In the genomic region with DNA sequence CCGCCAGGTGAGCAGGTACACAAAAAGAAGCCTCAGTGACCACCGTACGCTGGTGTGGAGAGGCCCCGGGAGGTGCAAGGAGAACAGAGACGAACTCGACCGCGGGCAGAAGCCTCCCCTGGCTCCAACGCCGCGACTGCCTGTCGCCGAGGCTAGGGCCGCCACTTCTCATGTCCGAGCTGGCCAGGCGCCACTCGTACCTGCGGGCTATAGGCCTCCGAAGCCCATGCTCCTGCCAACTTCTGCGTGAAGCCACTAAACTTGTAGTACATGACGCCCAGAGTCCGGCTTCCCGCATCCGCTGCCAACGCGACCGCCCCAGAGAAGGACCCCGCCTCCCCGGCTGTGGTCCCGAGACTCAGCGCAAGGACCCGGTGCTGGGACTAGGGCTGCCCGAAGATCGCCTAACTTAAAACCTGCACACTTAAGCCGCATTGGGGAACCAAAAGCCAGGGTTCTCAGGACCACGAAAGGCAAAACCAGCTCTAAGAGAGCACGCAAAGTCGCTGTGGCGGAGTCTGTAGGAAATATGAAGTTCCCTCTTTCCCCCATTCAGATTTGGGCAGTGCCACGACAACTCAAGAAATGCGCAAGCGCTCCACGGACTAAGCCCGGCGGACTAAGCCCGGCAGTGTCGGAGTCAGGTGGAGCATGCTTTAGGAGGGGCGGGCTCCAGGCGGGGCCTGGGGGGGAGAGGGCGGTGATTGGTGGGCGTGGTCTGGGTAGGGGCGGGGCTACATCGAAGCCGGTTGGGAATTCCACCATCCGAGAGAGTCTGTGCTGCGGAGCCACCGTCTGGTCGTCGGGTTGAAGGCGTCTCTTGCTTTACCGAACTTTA, we compare ENCODE assay signal across 1 cellular context.
TF ChIP-seq lines count a peak whose summit lies in the region.

Gene COX7A2L (minus strand): TSS at position 328 of the 838 bp plus-strand sequence. CDS start 56 bp downstream, at position 272.

TF ChIP-seq in GM12878, 131 proteins besides CTCF, POLR2A, EP300 and RAD21 (continued from another document and continues in another):
- TF ChIP-seq NKRF (conservative IDR thresholded peaks at IDR 0.05), result peak; percentile 94
- TF ChIP-seq SUPT20H (IDR thresholded peaks at IDR 0.05; ENCODE audit: borderline replicate concordance, control insufficient read depth, low read depth, low read length), result no peak
- TF ChIP-seq, protein P1, sequence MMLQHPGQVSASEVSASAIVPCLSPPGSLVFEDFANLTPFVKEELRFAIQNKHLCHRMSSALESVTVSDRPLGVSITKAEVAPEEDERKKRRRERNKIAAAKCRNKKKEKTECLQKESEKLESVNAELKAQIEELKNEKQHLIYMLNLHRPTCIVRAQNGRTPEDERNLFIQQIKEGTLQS (IDR thresholded peaks at IDR 0.05; ENCODE audit: borderline replicate concordance, extremely low read depth, low read depth, low read length), result peak; percentile 56; the same call in 1 of the 2 replicates
- no peak for TF ChIP-seq CEBPB (IDR thresholded peaks at IDR 0.05; ENCODE audit: borderline replicate concordance in 1 of 2, low read depth in 2 of 2, low read length in 2 of 2)
- peak; percentile 29 for TF ChIP-seq E4F1 (IDR thresholded peaks at IDR 0.05; ENCODE audit: borderline replicate concordance, partially characterized antibody)
- TF ChIP-seq SIN3A (IDR thresholded peaks at IDR 0.05; ENCODE audit: low read depth, low read length), result peak; percentile 91
- peak; percentile 41; the same call in 1 of the 2 replicates for TF ChIP-seq YY1 (IDR thresholded peaks at IDR 0.05; ENCODE audit: low read depth, low read length)
- TF ChIP-seq, protein P2, sequence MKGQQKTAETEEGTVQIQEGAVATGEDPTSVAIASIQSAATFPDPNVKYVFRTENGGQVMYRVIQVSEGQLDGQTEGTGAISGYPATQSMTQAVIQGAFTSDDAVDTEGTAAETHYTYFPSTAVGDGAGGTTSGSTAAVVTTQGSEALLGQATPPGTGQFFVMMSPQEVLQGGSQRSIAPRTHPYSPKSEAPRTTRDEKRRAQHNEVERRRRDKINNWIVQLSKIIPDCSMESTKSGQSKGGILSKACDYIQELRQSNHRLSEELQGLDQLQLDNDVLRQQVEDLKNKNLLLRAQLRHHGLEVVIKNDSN (IDR thresholded peaks at IDR 0.05; ENCODE audit: borderline replicate concordance, extremely low read length, insufficient read depth, low read depth, low read length), result peak; percentile 60
- peak; percentile 41; the same call in 1 of the 2 replicates for TF ChIP-seq POLR2AphosphoS2 (IDR thresholded peaks at IDR 0.05; ENCODE audit: low read depth, low read length)
- peak; percentile 12 to 34; a peak in 1 of 4 replicates for TF ChIP-seq IKZF2 (IDR thresholded peaks at IDR 0.05)
- peak; percentile 71; the same call in 1 of the 2 replicates for TF ChIP-seq HDGF (IDR thresholded peaks at IDR 0.05)
- TF ChIP-seq CREB1 (IDR thresholded peaks at IDR 0.05; ENCODE audit: low read depth), result peak; percentile 91
- peak; percentile 86; the same call in 1 of the 2 replicates for TF ChIP-seq LARP7 (IDR thresholded peaks at IDR 0.05)
- TF ChIP-seq, protein P3, sequence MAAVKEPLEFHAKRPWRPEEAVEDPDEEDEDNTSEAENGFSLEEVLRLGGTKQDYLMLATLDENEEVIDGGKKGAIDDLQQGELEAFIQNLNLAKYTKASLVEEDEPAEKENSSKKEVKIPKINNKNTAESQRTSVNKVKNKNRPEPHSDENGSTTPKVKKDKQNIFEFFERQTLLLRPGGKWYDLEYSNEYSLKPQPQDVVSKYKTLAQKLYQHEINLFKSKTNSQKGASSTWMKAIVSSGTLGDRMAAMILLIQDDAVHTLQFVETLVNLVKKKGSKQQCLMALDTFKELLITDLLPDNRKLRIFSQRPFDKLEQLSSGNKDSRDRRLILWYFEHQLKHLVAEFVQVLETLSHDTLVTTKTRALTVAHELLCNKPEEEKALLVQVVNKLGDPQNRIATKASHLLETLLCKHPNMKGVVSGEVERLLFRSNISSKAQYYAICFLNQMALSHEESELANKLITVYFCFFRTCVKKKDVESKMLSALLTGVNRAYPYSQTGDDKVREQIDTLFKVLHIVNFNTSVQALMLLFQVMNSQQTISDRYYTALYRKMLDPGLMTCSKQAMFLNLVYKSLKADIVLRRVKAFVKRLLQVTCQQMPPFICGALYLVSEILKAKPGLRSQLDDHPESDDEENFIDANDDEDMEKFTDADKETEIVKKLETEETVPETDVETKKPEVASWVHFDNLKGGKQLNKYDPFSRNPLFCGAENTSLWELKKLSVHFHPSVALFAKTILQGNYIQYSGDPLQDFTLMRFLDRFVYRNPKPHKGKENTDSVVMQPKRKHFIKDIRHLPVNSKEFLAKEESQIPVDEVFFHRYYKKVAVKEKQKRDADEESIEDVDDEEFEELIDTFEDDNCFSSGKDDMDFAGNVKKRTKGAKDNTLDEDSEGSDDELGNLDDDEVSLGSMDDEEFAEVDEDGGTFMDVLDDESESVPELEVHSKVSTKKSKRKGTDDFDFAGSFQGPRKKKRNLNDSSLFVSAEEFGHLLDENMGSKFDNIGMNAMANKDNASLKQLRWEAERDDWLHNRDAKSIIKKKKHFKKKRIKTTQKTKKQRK (IDR thresholded peaks at IDR 0.05; ENCODE audit: low read depth, low read length), result no peak
- TF ChIP-seq ZNF207 (IDR thresholded peaks at IDR 0.05; ENCODE audit: borderline replicate concordance), result peak; percentile 98
- peak; percentile 92 for TF ChIP-seq CBFB (IDR thresholded peaks at IDR 0.05; ENCODE audit: low read depth)
- TF ChIP-seq RB1 (IDR thresholded peaks at IDR 0.05; ENCODE audit: borderline replicate concordance), result peak; percentile 84; the same call in 1 of the 2 replicates
- TF ChIP-seq, protein P4, sequence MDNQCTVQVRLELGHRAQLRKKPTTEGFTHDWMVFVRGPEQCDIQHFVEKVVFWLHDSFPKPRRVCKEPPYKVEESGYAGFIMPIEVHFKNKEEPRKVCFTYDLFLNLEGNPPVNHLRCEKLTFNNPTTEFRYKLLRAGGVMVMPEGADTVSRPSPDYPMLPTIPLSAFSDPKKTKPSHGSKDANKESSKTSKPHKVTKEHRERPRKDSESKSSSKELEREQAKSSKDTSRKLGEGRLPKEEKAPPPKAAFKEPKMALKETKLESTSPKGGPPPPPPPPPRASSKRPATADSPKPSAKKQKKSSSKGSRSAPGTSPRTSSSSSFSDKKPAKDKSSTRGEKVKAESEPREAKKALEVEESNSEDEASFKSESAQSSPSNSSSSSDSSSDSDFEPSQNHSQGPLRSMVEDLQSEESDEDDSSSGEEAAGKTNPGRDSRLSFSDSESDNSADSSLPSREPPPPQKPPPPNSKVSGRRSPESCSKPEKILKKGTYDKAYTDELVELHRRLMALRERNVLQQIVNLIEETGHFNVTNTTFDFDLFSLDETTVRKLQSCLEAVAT (IDR thresholded peaks at IDR 0.05), result peak; percentile 55; the same call in 1 of the 2 replicates
- no peak for TF ChIP-seq ZBED1 (IDR thresholded peaks at IDR 0.05; ENCODE audit: borderline replicate concordance)
- no peak for TF ChIP-seq RCOR1 (conservative IDR thresholded peaks at IDR 0.05; ENCODE audit: low read depth, low read length)
- no peak for TF ChIP-seq MTA2 (IDR thresholded peaks at IDR 0.05; ENCODE audit: low read depth)
- TF ChIP-seq TCF12 (IDR thresholded peaks at IDR 0.05; ENCODE audit: low read depth, low read length), result no peak
- peak; percentile 47 for TF ChIP-seq PKNOX1 (IDR thresholded peaks at IDR 0.05)
- TF ChIP-seq KLF5 (IDR thresholded peaks at IDR 0.05; ENCODE audit: partially characterized antibody), result peak; percentile 89
- TF ChIP-seq SRF (IDR thresholded peaks at IDR 0.05; ENCODE audit: low read depth in 2 of 2, low read length in 2 of 2), result 0 out of 4 replicates have a peak, but pooled peaks of 1 of the 2 experiments have one; percentile 59
- no peak for TF ChIP-seq NR2C2 (IDR thresholded peaks at IDR 0.05; ENCODE audit: borderline replicate concordance, control insufficient read depth, insufficient read length, low read depth)
- peak; percentile 33; the same call in 1 of the 2 replicates for TF ChIP-seq SMC3 (IDR thresholded peaks at IDR 0.05; ENCODE audit: borderline replicate concordance, low read length)
- TF ChIP-seq HDAC6 (IDR thresholded peaks at IDR 0.05; ENCODE audit: unreplicated experiment), result no peak
- peak; percentile 65 for TF ChIP-seq NRF1 (conservative IDR thresholded peaks at IDR 0.05; ENCODE audit: low read depth, low read length)
- 0 out of 2 replicates have a peak, but pooled peaks have one; percentile 42 for TF ChIP-seq ZNF687 (IDR thresholded peaks at IDR 0.05)
